In the genomic region with DNA sequence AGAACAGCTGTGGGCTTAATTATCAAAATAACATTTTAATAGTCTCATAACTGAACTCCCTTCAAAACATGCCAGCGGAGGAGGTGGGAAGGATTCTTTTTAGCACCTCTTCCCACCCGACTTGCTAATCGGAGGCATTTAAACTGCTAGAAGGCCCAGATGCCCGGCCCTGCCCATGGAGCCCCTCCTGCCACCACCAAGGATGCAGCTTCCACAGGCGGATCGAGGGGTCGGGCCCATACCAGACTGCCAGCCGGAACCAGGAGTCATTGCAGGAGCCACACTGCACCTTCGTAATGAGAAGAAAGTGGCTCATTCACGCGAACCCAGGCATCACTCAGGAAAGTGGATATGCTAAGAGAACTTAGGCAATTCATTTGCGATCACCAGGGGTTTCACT, we compare ENCODE assay signal across 26 cellular contexts.
DNase-seq lines count a peak whose midpoint lies in the region; ATAC-seq and TF ChIP-seq lines count a peak whose summit lies in the region.
"Had no signal": no experiment of that assay in that cellular context is flagged by ENCODE, and none has a peak within 500 bp of the region (broad histone marks: within the 10 kb centered on the region; RNA-seq: fewer than 3 reads in every experiment).

No MANE protein-coding gene starts in this region.

- TF ChIP-seq CTCF in IMR-90 (conservative IDR thresholded peaks at IDR 0.05; ENCODE audit: low read depth, low read length) (no peak), MCF 10A (IDR thresholded peaks at IDR 0.05; ENCODE audit: unreplicated experiment) (no peak), breast epithelium (IDR thresholded peaks at IDR 0.05) (no peak), GM20000 (IDR thresholded peaks at IDR 0.05; ENCODE audit: extremely low read depth, missing control alignments) (no peak)

- H4K20me1 ChIP-seq in BLaER1 (peaks cover 37% of the 10 kb centered on the region), IMR-90 (ENCODE audit: insufficient read depth, low read length) (no peaks in the 10 kb centered on the region)

- no peak for TF ChIP-seq RAD21 in IMR-90 (IDR thresholded peaks at IDR 0.05; ENCODE audit: low read length)

- H4K8ac ChIP-seq in IMR-90 (ENCODE audit: low read depth in 2 of 2, low read length in 2 of 2) (no peak overlapping the region), neuronal stem cell (ENCODE audit: low read depth, low read length) (no peak overlapping the region)

- H2BK120ac ChIP-seq in IMR-90 (ENCODE audit: low read depth, low read length) = no peak overlapping the region
- H2BK120ac ChIP-seq in neuronal stem cell (ENCODE audit: low read depth, low read length) = no peak overlapping the region

- H3K4ac ChIP-seq in IMR-90 (ENCODE audit: low read depth, low read length) (no peak overlapping the region), neuronal stem cell (ENCODE audit: low read length) (no peak overlapping the region)

- peak overlapping the region; percentile 64 for H3K4me2 ChIP-seq in BLaER1
- no peak overlapping the region for H3K4me2 ChIP-seq in IMR-90 (ENCODE audit: low read depth, low read length)
- H3K4me2 ChIP-seq in neuronal stem cell (ENCODE audit: insufficient read depth, low read length, poor library complexity, severe bottlenecking) = no peak overlapping the region

- peaks cover 6% of the 10 kb centered on the region for H3K27me3 Mint-ChIP-seq in dendritic cell treated with granulocyte-macrophage colony-stimulating factor and Interleukin-4, amounts not matched to agents 40 ng/mL and 50 ng/mL, for 4 days
- H3K27me3 Mint-ChIP-seq in MCF 10A (ENCODE audit: insufficient read depth, unreplicated experiment) = peaks cover 38% of the 10 kb centered on the region
- H3K27me3 Mint-ChIP-seq: activated B cell treated with CpG ODN at 0.5 μM for 24 hours; stimulated activated naive CD8-positive, alpha-beta T cell treated with anti-CD3 and anti-CD28 coated beads, Interleukin-15, Interleukin-2, amounts not matched to agents 100 ng/mL and 50 ng/mL, for 24 hours had no signal

- no peaks in the 10 kb centered on the region for H3K36me3 Mint-ChIP-seq in dendritic cell treated with granulocyte-macrophage colony-stimulating factor and Interleukin-4, amounts not matched to agents 40 ng/mL and 50 ng/mL, for 4 days (ENCODE audit: low read depth)
- H3K36me3 Mint-ChIP-seq in MCF 10A (ENCODE audit: insufficient read depth, unreplicated experiment) = no peaks in the 10 kb centered on the region

- H2BK12ac ChIP-seq in neuronal stem cell (ENCODE audit: low read length) = no peak overlapping the region

- dilution Hi-C loops in IMR-90 (cut with HindIII; ENCODE audit: low sequenced_read_pairs, unreplicated experiment) = no loop called here

- no peak overlapping the region for H2AK5ac ChIP-seq in IMR-90 (ENCODE audit: low read depth, low read length)
- no peak overlapping the region for H2AK5ac ChIP-seq in neuronal stem cell (ENCODE audit: low read depth, low read length)

- peak overlapping the region; percentile 8 for H2AFZ ChIP-seq in IMR-90 (replicated peaks; ENCODE audit: low read length, poor library complexity)
- H2AFZ ChIP-seq in neuronal stem cell (ENCODE audit: low read length) = no peak overlapping the region

- in situ Hi-C loops in IMR-90 (cut with MboI; ENCODE audit: low sequenced_read_pairs) = no loop called here

- no peak overlapping the region for H2BK20ac ChIP-seq in IMR-90 (ENCODE audit: low read depth, low read length)

- H2BK5ac ChIP-seq in IMR-90 (ENCODE audit: low read depth, low read length, poor library complexity, severe bottlenecking) = no peak overlapping the region
- H2BK5ac ChIP-seq in neuronal stem cell (ENCODE audit: low read length) = no peak overlapping the region

- ATAC-seq in IMR-90 (ENCODE audit: low read depth) = no peak
- ATAC-seq: Panc1 had no signal

- no peak overlapping the region for H2AK9ac ChIP-seq in IMR-90 (replicated peaks; ENCODE audit: low read depth, low read length, poor library complexity)

- no peak overlapping the region for H4K91ac ChIP-seq in IMR-90 (ENCODE audit: insufficient read depth, low read depth, low read length)
- H4K91ac ChIP-seq in neuronal stem cell (ENCODE audit: low read depth, low read length, poor library complexity) = no peak overlapping the region

- intact Hi-C loops in IMR-90 (cut with micrococcal nuclease) (no loop called here), MCF 10A (cut with micrococcal nuclease) (no loop called here), breast epithelium (cut with DNase I; ENCODE audit: low total_unique reads) (no loop called here)
- intact Hi-C loops in dendritic cell treated with granulocyte-macrophage colony-stimulating factor and Interleukin-4, amounts not matched to agents 40 ng/mL and 50 ng/mL, for 4 days (cut with micrococcal nuclease) = no loop called here

- H3K27me3 ChIP-seq in BLaER1 (no peaks in the 10 kb centered on the region), IMR-90 (ENCODE audit: control insufficient read depth, insufficient read depth, low read length) (peaks cover 10% of the 10 kb centered on the region), neuronal stem cell (ENCODE audit: control insufficient read depth in 3 of 3, insufficient read depth in 3 of 3, low read depth in 1 of 3, low read length in 3 of 3) (no peaks in the 10 kb centered on the region), breast epithelium (no peaks in the 10 kb centered on the region)
- H3K27me3 ChIP-seq: adrenal gland, brain microvascular endothelial cell, MG63, neutrophil, thyroid gland had no signal

- POLR2A ChIA-PET in IMR-90 (lab: Charles Lee; ENCODE audit: unreplicated experiment) (no interaction called here), MCF 10A (lab: Yijun Ruan, JAX) (interaction anchor here (0.7 kb wide), 1 partner anchor 1004 kb away, joined by 4 read pairs; no protein-coding TSS in a partner anchor)

- no peak for TF ChIP-seq POLR2A in IMR-90 (IDR thresholded peaks at IDR 0.05; ENCODE audit: low read depth, low read length)
- TF ChIP-seq POLR2A in breast epithelium (IDR thresholded peaks at IDR 0.05) = no peak

- H3K9me3 ChIP-seq in BLaER1 = no peaks in the 10 kb centered on the region
- no peaks in the 10 kb centered on the region for H3K9me3 ChIP-seq in IMR-90 (ENCODE audit: control insufficient read depth, insufficient read depth, low read length)
- H3K9me3 ChIP-seq in neuronal stem cell (replicated peaks in 1 of 2; ENCODE audit: control insufficient read depth in 2 of 2, insufficient read depth in 1 of 2, low read depth in 1 of 2, low read length in 2 of 2) = peaks cover 0 to 8% of the 10 kb centered on the region in 2 donors
- H3K9me3 ChIP-seq in breast epithelium = no peaks in the 10 kb centered on the region
- H3K9me3 ChIP-seq: adrenal gland, MG63, neutrophil, psoas muscle, thyroid gland had no signal

- H3K4me3 ChIP-seq in BLaER1 (no peak overlapping the region), IMR-90 (ENCODE audit: insufficient read depth, low read depth, low read length) (no peak overlapping the region), neuronal stem cell (ENCODE audit: low read length in 2 of 2) (no peak overlapping the region), breast epithelium (no peak overlapping the region)
- H3K4me3 ChIP-seq: adrenal gland, lung, MG63, psoas muscle, thyroid gland had no signal

- peaks cover 10% of the 10 kb centered on the region for H3K9me3 Mint-ChIP-seq in dendritic cell treated with granulocyte-macrophage colony-stimulating factor and Interleukin-4, amounts not matched to agents 40 ng/mL and 50 ng/mL, for 4 days
- peaks cover 7% of the 10 kb centered on the region for H3K9me3 Mint-ChIP-seq in MCF 10A (ENCODE audit: unreplicated experiment)
- H3K9me3 Mint-ChIP-seq: activated B cell treated with CpG ODN at 0.5 μM for 24 hours; activated naive CD4-positive, alpha-beta T cell treated with anti-CD3 and anti-CD28 coated beads for 36 hours; stimulated activated naive CD8-positive, alpha-beta T cell treated with anti-CD3 and anti-CD28 coated beads, Interleukin-15, Interleukin-2, amounts not matched to agents 100 ng/mL and 50 ng/mL, for 24 hours had no signal

- H3K79me1 ChIP-seq in IMR-90 (ENCODE audit: low read depth in 1 of 2, low read length in 2 of 2) (no peaks in the 10 kb centered on the region), neuronal stem cell (ENCODE audit: low read depth, low read length) (peaks cover 4% of the 10 kb centered on the region)

- WGBS in IMR-90 (ENCODE audit: extremely low coverage in 2 of 2, insufficient read length in 1 of 2), 2 experiments = 83% methylated on average over 2 of the region's 12 CpGs; no CpG with 5 or more reads in 1 of the 2 experiments
- no CpG with 5 or more reads among the region's 12 CpGs for WGBS in neuronal stem cell (ENCODE audit: extremely low coverage in 2 of 2, insufficient read length in 2 of 2, insufficient replicate concordance in 1 of 2), 2 donors

- H3K23ac ChIP-seq in IMR-90 (ENCODE audit: low read depth, low read length) = no peak overlapping the region
- H3K23ac ChIP-seq in neuronal stem cell (ENCODE audit: low read depth, low read length, poor library complexity) = peak overlapping the region; percentile 87

- H3K4me1 ChIP-seq in BLaER1 (peaks cover 34% of the 10 kb centered on the region), IMR-90 (ENCODE audit: control insufficient read depth, insufficient read depth, low read length) (no peaks in the 10 kb centered on the region), neuronal stem cell (ENCODE audit: control insufficient read depth in 2 of 2, insufficient read depth in 1 of 2, low read depth in 1 of 2, low read length in 2 of 2) (peaks cover 0 to 17% of the 10 kb centered on the region in 2 donors), breast epithelium (no peaks in the 10 kb centered on the region)
- H3K4me1 ChIP-seq: adrenal gland had no signal

- no TSS peak for BruUV-seq in IMR-90 (replicated peaks; lab: Mats Ljungman, UMichigan)
- BruUV-seq in MCF 10A (replicated peaks; lab: Mats Ljungman, UMichigan) = no TSS peak

- no peak overlapping the region for H3K4me3 Mint-ChIP-seq in dendritic cell treated with granulocyte-macrophage colony-stimulating factor and Interleukin-4, amounts not matched to agents 40 ng/mL and 50 ng/mL, for 4 days
- H3K4me3 Mint-ChIP-seq in MCF 10A (ENCODE audit: unreplicated experiment) = no peak overlapping the region
- H3K4me3 Mint-ChIP-seq: activated naive CD4-positive, alpha-beta T cell treated with anti-CD3 and anti-CD28 coated beads for 36 hours; stimulated activated naive CD8-positive, alpha-beta T cell treated with anti-CD3 and anti-CD28 coated beads, Interleukin-15, Interleukin-2, amounts not matched to agents 100 ng/mL and 50 ng/mL, for 24 hours had no signal

- H3K27ac Mint-ChIP-seq in dendritic cell treated with granulocyte-macrophage colony-stimulating factor and Interleukin-4, amounts not matched to agents 40 ng/mL and 50 ng/mL, for 4 days = peak overlapping the region; percentile 86
- no peak overlapping the region for H3K27ac Mint-ChIP-seq in MCF 10A (ENCODE audit: low read depth, unreplicated experiment)
- H3K27ac Mint-ChIP-seq: activated naive CD4-positive, alpha-beta T cell treated with anti-CD3 and anti-CD28 coated beads for 36 hours; stimulated activated naive CD8-positive, alpha-beta T cell treated with anti-CD3 and anti-CD28 coated beads, Interleukin-15, Interleukin-2, amounts not matched to agents 100 ng/mL and 50 ng/mL, for 24 hours had no signal

- H3K9ac ChIP-seq in BLaER1 (peak overlapping the region; percentile 60; the same call in 1 of the 2 replicates), IMR-90 (ENCODE audit: low read depth, low read length) (no peak overlapping the region), neuronal stem cell (ENCODE audit: low read depth, low read length, poor library complexity) (no peak overlapping the region)

- H3K14ac ChIP-seq in IMR-90 (replicated peaks; ENCODE audit: low read depth, low read length) = no peak overlapping the region
- peak overlapping the region; percentile 78 for H3K14ac ChIP-seq in neuronal stem cell (ENCODE audit: low read length)

- no peak overlapping the region for H3K56ac ChIP-seq in IMR-90 (ENCODE audit: extremely low read depth, insufficient read depth, low read length)

- H3K18ac ChIP-seq in IMR-90 (ENCODE audit: low read depth, low read length) (no peak overlapping the region), neuronal stem cell (ENCODE audit: low read length) (no peak overlapping the region)

- CTCF ChIA-PET in IMR-90 (lab: Yijun Ruan, JAX) (no interaction called here), MCF 10A (lab: Yijun Ruan, JAX) (interaction anchor here (0.6 to 1.8 kb wide), 3 partner anchors 18 to 353 kb away, joined by 5 read pairs; no protein-coding TSS in a partner anchor)

- H3K9me1 ChIP-seq in IMR-90 (ENCODE audit: insufficient read depth, low read length) = no peaks in the 10 kb centered on the region

- no peak overlapping the region for H2BK15ac ChIP-seq in IMR-90 (ENCODE audit: low read depth, low read length)
- H2BK15ac ChIP-seq in neuronal stem cell (ENCODE audit: low read length) = no peak overlapping the region

- H3K36me3 ChIP-seq in BLaER1 (peaks cover 21% of the 10 kb centered on the region), IMR-90 (ENCODE audit: control insufficient read depth, insufficient read depth, low read length) (no peaks in the 10 kb centered on the region), neuronal stem cell (replicated peaks in 1 of 2; ENCODE audit: control insufficient read depth in 2 of 2, insufficient read depth in 2 of 2, low read length in 2 of 2) (peaks cover 2 to 23% of the 10 kb centered on the region in 2 donors), breast epithelium (no peaks in the 10 kb centered on the region)
- H3K36me3 ChIP-seq: adrenal gland, brain microvascular endothelial cell, MG63, neutrophil, thyroid gland had no signal

- H3K4me1 Mint-ChIP-seq in dendritic cell treated with granulocyte-macrophage colony-stimulating factor and Interleukin-4, amounts not matched to agents 40 ng/mL and 50 ng/mL, for 4 days (ENCODE audit: low read depth) = peaks cover 26% of the 10 kb centered on the region
- no peaks in the 10 kb centered on the region for H3K4me1 Mint-ChIP-seq in MCF 10A (ENCODE audit: insufficient read depth, unreplicated experiment)

- no peak overlapping the region for H4K5ac ChIP-seq in IMR-90 (ENCODE audit: low read depth, low read length)

- DNase-seq in IMR-90 = no peak
- DNase-seq in neuronal stem cell (ENCODE audit: low spot score) = no peak
- no peak for DNase-seq in MCF 10A (ENCODE audit: unreplicated experiment)
- no peak for DNase-seq in breast epithelium (ENCODE audit: low spot score in 2 of 2)
- no peak for DNase-seq in GM20000 (ENCODE audit: low spot score)
- DNase-seq: activated CD4-positive, alpha-beta T cell treated with anti-CD3 and anti-CD28 coated beads, Interleukin-2, amount 50 U/mL, for 1 hour; activated naive CD4-positive, alpha-beta T cell treated with anti-CD3 and anti-CD28 coated beads for 36 hours; brain microvascular endothelial cell; COR-L47; DMS79; effector CD4-positive, alpha-beta T cell; HCEC 1CT; MG63; NCI-H446 treated with DMSO at 0.1 percent for 48 hours; psoas muscle; SHP77 treated with DMSO at 0.1 percent for 48 hours; T1000 had no signal

- peak overlapping the region; percentile 68 for H3K27ac ChIP-seq in BLaER1
- H3K27ac ChIP-seq in IMR-90 (ENCODE audit: insufficient read depth, low read length) = no peak overlapping the region
- H3K27ac ChIP-seq in neuronal stem cell (replicated peaks; ENCODE audit: low read length) = no peak overlapping the region
- no peak overlapping the region for H3K27ac ChIP-seq in breast epithelium
- H3K27ac ChIP-seq: brain microvascular endothelial cell, neutrophil, psoas muscle had no signal
